ENCODE assay signal across 1 cellular context in genomic region chr14:24080142-24080530, GRCh38.
TF ChIP-seq lines count a peak whose summit lies in the region.

No MANE protein-coding gene starts in this region.

TF ChIP-seq in GM12878, 131 proteins besides CTCF, POLR2A, EP300 and RAD21:
- TF ChIP-seq ZNF217 (IDR thresholded peaks at IDR 0.05): no peak
- no peak for TF ChIP-seq NBN (IDR thresholded peaks at IDR 0.05)
TF ChIP-seq in GM12878: peak in this region for 0.
